Comparison of ENCODE assay signal across 23 cellular contexts in the genomic region with DNA sequence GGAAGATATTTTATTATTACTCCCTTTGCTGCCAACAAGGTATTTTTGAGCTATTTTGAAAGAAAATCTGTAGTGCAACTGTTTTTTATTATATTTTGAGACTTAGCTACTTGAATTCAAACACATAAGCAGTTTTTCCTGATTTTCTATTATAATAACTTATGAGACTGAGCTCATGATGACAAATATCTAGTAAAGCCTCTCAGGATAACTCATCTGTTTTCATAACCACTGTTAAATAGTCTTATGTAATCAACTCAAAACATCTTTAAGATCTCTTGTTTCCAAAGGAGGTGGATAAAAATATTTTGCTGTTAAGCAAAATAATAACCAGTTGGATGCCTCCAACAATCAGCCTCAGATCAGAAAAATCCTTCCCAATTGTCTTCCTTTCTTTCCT. TPM values are rescaled to one million over a fixed set of nuclear protein-coding genes. Genes with fewer than 3 reads are reported as not detected.
DNase-seq lines count a peak whose midpoint lies in the region; ATAC-seq, FAIRE-seq and TF ChIP-seq lines count a peak whose summit lies in the region.
"Had no signal": no experiment of that assay in that cellular context is flagged by ENCODE, and none has a peak within 500 bp of the region (broad histone marks: within the 10 kb centered on the region; RNA-seq: fewer than 3 reads in every experiment).

No MANE protein-coding gene starts in this region.

- in situ Hi-C loops in astrocyte of the spinal cord (cut with HindIII; ENCODE audit: low sequenced_read_pairs) = no loop called here
- in situ Hi-C loops in GM13977 (cut with MboI; ENCODE audit: low pct_unique_long_range_greater_than_20kb, low sequenced_read_pairs, unreplicated experiment) = no loop called here

- H3K9me2 ChIP-seq in SK-N-SH = no peaks in the 10 kb centered on the region

- H3K4me2 ChIP-seq in SK-N-SH = no peak overlapping the region
- H3K4me2 ChIP-seq: smooth muscle cell had no signal

- no peaks in the 10 kb centered on the region for H3K36me3 ChIP-seq in SK-N-SH (replicated peaks in 1 of 2; ENCODE audit: control insufficient read depth in 1 of 2, insufficient read depth in 2 of 2, low read length in 1 of 2)
- H3K36me3 ChIP-seq: BE2C had no signal

- peaks cover 6% of the 10 kb centered on the region for H3F3A ChIP-seq in SK-N-SH (replicated peaks; ENCODE audit: insufficient read depth)

- no peak overlapping the region for H3K4me3 ChIP-seq in SK-N-SH (ENCODE audit: low read depth in 2 of 2, low read length in 1 of 2)
- no peak overlapping the region for H3K4me3 ChIP-seq in astrocyte of the spinal cord (ENCODE audit: low read depth, low read length)
- H3K4me3 ChIP-seq: smooth muscle cell had no signal

- H3K4me1 ChIP-seq in SK-N-SH (ENCODE audit: control insufficient read depth in 1 of 2, insufficient read depth in 2 of 2, low read depth in 1 of 2, low read length in 1 of 2) = no peaks in the 10 kb centered on the region; a peak in 2 of 4 replicates
- H3K4me1 ChIP-seq: BE2C had no signal

- POLR2A ChIA-PET in SK-N-SH (lab: Yijun Ruan, JAX) = no interaction called here

- no peak overlapping the region for H2AFZ ChIP-seq in SK-N-SH (ENCODE audit: low read depth)

- H3K9me3 ChIP-seq in SK-N-SH = no peaks in the 10 kb centered on the region
- H3K9me3 ChIP-seq: BE2C had no signal

- H4K20me1 ChIP-seq in SK-N-SH (ENCODE audit: insufficient read depth) = no peaks in the 10 kb centered on the region

- H3K79me2 ChIP-seq in SK-N-SH (ENCODE audit: insufficient read depth) = no peaks in the 10 kb centered on the region

- no peak for TF ChIP-seq RAD21 in SK-N-SH (IDR thresholded peaks at IDR 0.05; ENCODE audit: low read length)

- TF ChIP-seq CTCF in SK-N-SH (IDR thresholded peaks at IDR 0.05) (no peak), astrocyte of the spinal cord (IDR thresholded peaks at IDR 0.05; ENCODE audit: low read depth, low read length) (no peak), GM13977 (IDR thresholded peaks at IDR 0.05; ENCODE audit: extremely low read depth, insufficient read depth, missing control alignments) (no peak)

- FAIRE-seq in islet of Langerhans (lab: Jason Lieb, UNC) = peak; percentile 30
- FAIRE-seq: frontal cortex, GM18507 had no signal

- H3K9ac ChIP-seq in SK-N-SH = no peak overlapping the region

- peak overlapping the region in 1 of 2 experiments; percentile 58; a peak in 2 of 4 replicates for H3K27ac ChIP-seq in SK-N-SH (ENCODE audit: low read depth in 2 of 2, low read length in 1 of 2)
- H3K27ac ChIP-seq: 22Rv1 had no signal

- CTCF ChIA-PET in SK-N-SH (lab: Yijun Ruan, JAX) = interaction anchor here (1.4 to 1.5 kb wide), 4 partner anchors 14 to 136 kb away, joined by 3 to 6 read pairs (median 3); no protein-coding TSS in a partner anchor

- peak; percentile 53; the same call in 2 of the 3 replicates for ATAC-seq in SK-N-SH treated with all-trans-retinoic acid at 6 μM for 48 hours
- no peak for ATAC-seq in HG02852 (IDR thresholded peaks at IDR 0.05; ENCODE audit: unreplicated experiment)
- ATAC-seq: activated CD8-positive, alpha-beta memory T cell treated with anti-CD3 and anti-CD28 coated beads, Interleukin-2, amount 10 ng/mL, durations not matched to agents 7 days and 5 days had no signal

- DNase-seq in SK-N-SH (no peak), astrocyte of the spinal cord (ENCODE audit: low read depth, low spot score) (peak; percentile 18), HT-29 (ENCODE audit: low spot score) (no peak), GM13977 (ENCODE audit: low spot score) (no peak), NCI-H1417 treated with DMSO at 0.1 percent for 48 hours (lab: John Stamatoyannopoulos, UW) (no peak)
- DNase-seq: activated CD4-positive, alpha-beta T cell treated with anti-CD3 and anti-CD28 coated beads for 48 hours; activated CD8-positive, alpha-beta memory T cell treated with anti-CD3 and anti-CD28 coated beads, Interleukin-2, amount 10 ng/mL, durations not matched to agents 7 days and 5 days; activated naive CD8-positive, alpha-beta T cell treated with anti-CD3 and anti-CD28 coated beads for 36 hours; BE2C; cortex of kidney; mesenchymal stem cell; NCI-H187; SHP77 treated with DMSO at 0.1 percent for 48 hours; stimulated activated CD4-positive, alpha-beta T cell treated with anti-CD3 and anti-CD28 coated beads, Interleukin-2, amount 100 ng/mL, for 48 hours; T-helper 1 cell; trophoblast cell had no signal

- no peaks in the 10 kb centered on the region for H3K27me3 ChIP-seq in SK-N-SH (ENCODE audit: insufficient read depth)
- H3K27me3 ChIP-seq: BE2C had no signal

- no peak for TF ChIP-seq EP300 in SK-N-SH (IDR thresholded peaks at IDR 0.05; ENCODE audit: borderline replicate concordance in 1 of 2, low read depth in 1 of 2, low read length in 1 of 2)

TF ChIP-seq in SK-N-SH treated with all-trans-retinoic acid at 6 μM for 48 hours, 23 proteins besides CTCF, POLR2A, EP300 and RAD21 (continues in another document):
- TF ChIP-seq TCF4 (CRISPR knock-in tag; IDR thresholded peaks at IDR 0.05; ENCODE audit: borderline replicate concordance) = no peak
- TF ChIP-seq, protein P1, sequence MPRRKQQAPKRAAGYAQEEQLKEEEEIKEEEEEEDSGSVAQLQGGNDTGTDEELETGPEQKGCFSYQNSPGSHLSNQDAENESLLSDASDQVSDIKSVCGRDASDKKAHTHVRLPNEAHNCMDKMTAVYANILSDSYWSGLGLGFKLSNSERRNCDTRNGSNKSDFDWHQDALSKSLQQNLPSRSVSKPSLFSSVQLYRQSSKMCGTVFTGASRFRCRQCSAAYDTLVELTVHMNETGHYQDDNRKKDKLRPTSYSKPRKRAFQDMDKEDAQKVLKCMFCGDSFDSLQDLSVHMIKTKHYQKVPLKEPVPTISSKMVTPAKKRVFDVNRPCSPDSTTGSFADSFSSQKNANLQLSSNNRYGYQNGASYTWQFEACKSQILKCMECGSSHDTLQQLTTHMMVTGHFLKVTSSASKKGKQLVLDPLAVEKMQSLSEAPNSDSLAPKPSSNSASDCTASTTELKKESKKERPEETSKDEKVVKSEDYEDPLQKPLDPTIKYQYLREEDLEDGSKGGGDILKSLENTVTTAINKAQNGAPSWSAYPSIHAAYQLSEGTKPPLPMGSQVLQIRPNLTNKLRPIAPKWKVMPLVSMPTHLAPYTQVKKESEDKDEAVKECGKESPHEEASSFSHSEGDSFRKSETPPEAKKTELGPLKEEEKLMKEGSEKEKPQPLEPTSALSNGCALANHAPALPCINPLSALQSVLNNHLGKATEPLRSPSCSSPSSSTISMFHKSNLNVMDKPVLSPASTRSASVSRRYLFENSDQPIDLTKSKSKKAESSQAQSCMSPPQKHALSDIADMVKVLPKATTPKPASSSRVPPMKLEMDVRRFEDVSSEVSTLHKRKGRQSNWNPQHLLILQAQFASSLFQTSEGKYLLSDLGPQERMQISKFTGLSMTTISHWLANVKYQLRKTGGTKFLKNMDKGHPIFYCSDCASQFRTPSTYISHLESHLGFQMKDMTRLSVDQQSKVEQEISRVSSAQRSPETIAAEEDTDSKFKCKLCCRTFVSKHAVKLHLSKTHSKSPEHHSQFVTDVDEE (CRISPR knock-in tag; IDR thresholded peaks at IDR 0.05) = no peak
- no peak for TF ChIP-seq ZC3H10 (CRISPR knock-in tag; IDR thresholded peaks at IDR 0.05)
- no peak for TF ChIP-seq ARNTL (CRISPR knock-in tag; IDR thresholded peaks at IDR 0.05; ENCODE audit: borderline replicate concordance, low read depth)
- no peak for TF ChIP-seq RARB (CRISPR knock-in tag; IDR thresholded peaks at IDR 0.05)

TF ChIP-seq in SK-N-SH, 30 proteins besides CTCF, POLR2A, EP300 and RAD21 (continues in another document):
- TF ChIP-seq JUND (IDR thresholded peaks at IDR 0.05) = no peak
- no peak for TF ChIP-seq RXRA (IDR thresholded peaks at IDR 0.05; ENCODE audit: borderline replicate concordance, low read depth)
- TF ChIP-seq ELF1 (IDR thresholded peaks at IDR 0.05) = no peak
- no peak for TF ChIP-seq FOXM1 (IDR thresholded peaks at IDR 0.05; ENCODE audit: low read depth)
- TF ChIP-seq, protein P2, sequence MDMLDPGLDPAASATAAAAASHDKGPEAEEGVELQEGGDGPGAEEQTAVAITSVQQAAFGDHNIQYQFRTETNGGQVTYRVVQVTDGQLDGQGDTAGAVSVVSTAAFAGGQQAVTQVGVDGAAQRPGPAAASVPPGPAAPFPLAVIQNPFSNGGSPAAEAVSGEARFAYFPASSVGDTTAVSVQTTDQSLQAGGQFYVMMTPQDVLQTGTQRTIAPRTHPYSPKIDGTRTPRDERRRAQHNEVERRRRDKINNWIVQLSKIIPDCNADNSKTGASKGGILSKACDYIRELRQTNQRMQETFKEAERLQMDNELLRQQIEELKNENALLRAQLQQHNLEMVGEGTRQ (IDR thresholded peaks at IDR 0.05; ENCODE audit: borderline replicate concordance, low read depth, low read length) = no peak
- no peak for TF ChIP-seq FOSL2 (IDR thresholded peaks at IDR 0.05; ENCODE audit: borderline replicate concordance, low read depth)
- TF ChIP-seq, protein P3, sequence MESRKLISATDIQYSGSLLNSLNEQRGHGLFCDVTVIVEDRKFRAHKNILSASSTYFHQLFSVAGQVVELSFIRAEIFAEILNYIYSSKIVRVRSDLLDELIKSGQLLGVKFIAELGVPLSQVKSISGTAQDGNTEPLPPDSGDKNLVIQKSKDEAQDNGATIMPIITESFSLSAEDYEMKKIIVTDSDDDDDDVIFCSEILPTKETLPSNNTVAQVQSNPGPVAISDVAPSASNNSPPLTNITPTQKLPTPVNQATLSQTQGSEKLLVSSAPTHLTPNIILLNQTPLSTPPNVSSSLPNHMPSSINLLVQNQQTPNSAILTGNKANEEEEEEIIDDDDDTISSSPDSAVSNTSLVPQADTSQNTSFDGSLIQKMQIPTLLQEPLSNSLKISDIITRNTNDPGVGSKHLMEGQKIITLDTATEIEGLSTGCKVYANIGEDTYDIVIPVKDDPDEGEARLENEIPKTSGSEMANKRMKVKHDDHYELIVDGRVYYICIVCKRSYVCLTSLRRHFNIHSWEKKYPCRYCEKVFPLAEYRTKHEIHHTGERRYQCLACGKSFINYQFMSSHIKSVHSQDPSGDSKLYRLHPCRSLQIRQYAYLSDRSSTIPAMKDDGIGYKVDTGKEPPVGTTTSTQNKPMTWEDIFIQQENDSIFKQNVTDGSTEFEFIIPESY (IDR thresholded peaks at IDR 0.05; ENCODE audit: borderline replicate concordance, low read depth) = no peak
- TF ChIP-seq, protein P4, sequence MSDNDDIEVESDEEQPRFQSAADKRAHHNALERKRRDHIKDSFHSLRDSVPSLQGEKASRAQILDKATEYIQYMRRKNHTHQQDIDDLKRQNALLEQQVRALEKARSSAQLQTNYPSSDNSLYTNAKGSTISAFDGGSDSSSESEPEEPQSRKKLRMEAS (IDR thresholded peaks at IDR 0.05; ENCODE audit: low read depth) = no peak
- TF ChIP-seq CHD2 (IDR thresholded peaks at IDR 0.05; ENCODE audit: low read length, partially characterized antibody) = no peak
- no peak for TF ChIP-seq GABPA (IDR thresholded peaks at IDR 0.05; ENCODE audit: low read depth)
- no peak for TF ChIP-seq RFX5 (IDR thresholded peaks at IDR 0.05; ENCODE audit: low read length)
- TF ChIP-seq SIN3A (IDR thresholded peaks at IDR 0.05; ENCODE audit: borderline replicate concordance, low read depth, low read length) = no peak

RNA-seq across cellular contexts. Expression of a gene that starts 21.9 kb away (rescaled TPM):
- polyA plus RNA-seq in SK-N-SH (2012; rRNA removed) = 21.7 and 24.7 TPM in 2 replicates
- 26.6 and 31.3 TPM in 2 replicates for polyA plus RNA-seq in SK-N-SH (2012; cell fraction: cytosol; rRNA removed)
- polyA plus RNA-seq in SK-N-SH (2012; cell fraction: nucleus; rRNA removed) = 9.1 and 17.2 TPM in 2 replicates
- total RNA-seq in HT-29 (2014; rRNA removed; shearing (Covaris generic)) = 52.9 and 60.7 TPM in 2 replicates
